Comparison of ENCODE assay signal across 8 cellular contexts in the genomic region with DNA sequence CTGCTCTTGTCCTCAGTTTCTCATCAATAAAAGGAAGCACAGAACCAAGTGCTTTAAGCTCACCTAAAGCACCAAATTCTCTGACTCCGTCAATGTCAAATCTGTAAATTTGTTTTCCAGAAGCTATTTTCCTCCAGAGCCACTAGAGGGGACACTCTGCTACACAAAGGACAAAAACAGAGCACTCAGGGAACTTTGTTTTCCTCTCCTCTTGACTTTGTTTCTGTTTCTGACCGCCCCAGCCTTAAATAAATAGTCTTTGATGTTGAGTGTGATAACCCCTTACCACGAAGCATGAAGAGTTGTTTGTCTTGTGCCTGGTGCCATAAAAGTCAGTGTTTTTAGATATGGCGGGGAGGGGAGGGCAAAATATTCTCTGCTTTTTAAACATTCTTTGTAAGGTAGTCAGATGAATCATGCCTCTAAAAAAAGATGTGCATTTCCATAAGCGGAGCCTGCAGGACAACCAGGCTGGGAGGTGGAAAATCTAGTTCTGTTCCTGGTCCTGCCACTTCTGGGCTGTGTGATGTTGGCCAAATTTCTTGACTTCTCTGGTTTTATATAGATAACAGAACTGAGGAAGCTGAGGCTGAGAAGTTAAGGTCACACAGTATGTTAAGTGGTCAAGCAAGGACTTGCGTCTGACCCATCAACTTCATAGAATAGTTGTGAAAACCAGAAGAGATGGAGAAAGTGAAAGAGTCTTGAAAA. TPM values are rescaled to one million over a fixed set of nuclear protein-coding genes. Genes with fewer than 3 reads are reported as not detected.
DNase-seq lines count a peak whose midpoint lies in the region; TF ChIP-seq lines count a peak whose summit lies in the region.

No MANE protein-coding gene starts in this region.

- POLR2A ChIA-PET in activated CD4-positive, alpha-beta T cell treated with anti-CD3 and anti-CD28 coated beads, Interleukin-2, amount 10 ng/mL, durations not matched to agents 7 days and 5 days (lab: Charles Lee) = interaction anchor here (1.1 kb wide), 1 partner anchor 91 kb away, joined by 7 read pairs; no protein-coding TSS in a partner anchor
- POLR2A ChIA-PET in HEK293 (lab: Yijun Ruan, JAX) = interaction anchor here (1.0 kb wide), 1 partner anchor 49 kb away, joined by 5 read pairs; no protein-coding TSS in a partner anchor

- CTCF ChIA-PET in activated CD4-positive, alpha-beta T cell treated with anti-CD3 and anti-CD28 coated beads, Interleukin-2, amount 10 ng/mL, durations not matched to agents 7 days and 5 days (lab: Charles Lee) = interaction anchor here (0.5 to 3.3 kb wide), 23 partner anchors 9 to 552 kb away, joined by 3 to 21 read pairs (median 4); no protein-coding TSS in a partner anchor
- CTCF ChIA-PET in HEK293 (lab: Yijun Ruan, JAX) = interaction anchor here (0.6 to 5.3 kb wide), 22 partner anchors 8 to 288 kb away, joined by 3 to 36 read pairs (median 6); a partner anchor contains a TSS

- H3K4me1 ChIP-seq in HEK293 (ENCODE audit: control insufficient read depth, insufficient read depth, low read length) = no peaks in the 10 kb centered on the region

- TF ChIP-seq CTCF in HEK293 (tag by site-specific recombination; IDR thresholded peaks at IDR 0.05) = 0 out of 2 replicates have a peak, but pooled peaks have one; percentile 30
- peak; percentile 71 for TF ChIP-seq CTCF in WERI-Rb-1 (IDR thresholded peaks at IDR 0.05; ENCODE audit: low read depth, low read length)
- TF ChIP-seq CTCF in osteocyte (IDR thresholded peaks at IDR 0.05) = peak; percentile 87

- peaks cover 11% of the 10 kb centered on the region for H3K4me1 Mint-ChIP-seq in activated CD4-positive, alpha-beta T cell treated with anti-CD3 and anti-CD28 coated beads, Interleukin-2, amount 10 ng/mL, durations not matched to agents 7 days and 5 days
- peaks cover 17% of the 10 kb centered on the region for H3K4me1 Mint-ChIP-seq in osteocyte (ENCODE audit: unreplicated experiment)

- peak overlapping the region; percentile 12; the same call in 1 of the 2 replicates for H3K4me3 ChIP-seq in HEK293 (ENCODE audit: low read depth, low read length)
- no peak overlapping the region for H3K4me3 ChIP-seq in WERI-Rb-1 (ENCODE audit: low read depth, low read length)

- DNase-seq in activated CD4-positive, alpha-beta T cell treated with anti-CD3 and anti-CD28 coated beads, Interleukin-2, amount 10 ng/mL, durations not matched to agents 7 days and 5 days = peak; percentile 44
- DNase-seq in activated CD4-positive, alpha-beta T cell treated with anti-CD3 and anti-CD28 coated beads, Interleukin-2, amount 50 U/mL, for 1 hour = no peak
- DNase-seq in NCI-H2029 treated with DMSO at 0.1 percent for 48 hours (lab: John Stamatoyannopoulos, UW) (peak; percentile 79), WERI-Rb-1 (no peak), foreskin melanocyte (peak; percentile 70), osteocyte (ENCODE audit: extremely low spot score, unreplicated experiment) (no peak), NCI-H1048 (lab: John Stamatoyannopoulos, UW) (no peak)

- H3K4me3 Mint-ChIP-seq in activated CD4-positive, alpha-beta T cell treated with anti-CD3 and anti-CD28 coated beads, Interleukin-2, amount 10 ng/mL, durations not matched to agents 7 days and 5 days = no peak overlapping the region
- H3K4me3 Mint-ChIP-seq in osteocyte (ENCODE audit: unreplicated experiment) = peak overlapping the region; percentile 64

- H3K9me3 Mint-ChIP-seq in activated CD4-positive, alpha-beta T cell treated with anti-CD3 and anti-CD28 coated beads, Interleukin-2, amount 10 ng/mL, durations not matched to agents 7 days and 5 days = peaks cover 2% of the 10 kb centered on the region
- peaks cover 10% of the 10 kb centered on the region for H3K9me3 Mint-ChIP-seq in osteocyte (ENCODE audit: unreplicated experiment)

- H3K36me3 ChIP-seq in HEK293 (ENCODE audit: control insufficient read depth in 2 of 2, insufficient read depth in 1 of 2, low read length in 2 of 2) = no peaks in the 10 kb centered on the region
- no peaks in the 10 kb centered on the region for H3K36me3 ChIP-seq in WERI-Rb-1

- no peaks in the 10 kb centered on the region for H3K9me3 ChIP-seq in HEK293 (ENCODE audit: control insufficient read depth, insufficient read depth, low read depth, low read length)
- H3K9me3 ChIP-seq in WERI-Rb-1 (ENCODE audit: severe bottlenecking) = no peaks in the 10 kb centered on the region

- H3K27ac ChIP-seq in HEK293 (ENCODE audit: extremely low read depth, low read depth, low read length) (no peak overlapping the region), WERI-Rb-1 (no peak overlapping the region)

- H3K27ac Mint-ChIP-seq in activated CD4-positive, alpha-beta T cell treated with anti-CD3 and anti-CD28 coated beads, Interleukin-2, amount 10 ng/mL, durations not matched to agents 7 days and 5 days = peak overlapping the region; percentile 3
- peak overlapping the region; percentile 86 for H3K27ac Mint-ChIP-seq in osteocyte (ENCODE audit: unreplicated experiment)

- no peaks in the 10 kb centered on the region for H3K36me3 Mint-ChIP-seq in activated CD4-positive, alpha-beta T cell treated with anti-CD3 and anti-CD28 coated beads, Interleukin-2, amount 10 ng/mL, durations not matched to agents 7 days and 5 days (ENCODE audit: low read depth)
- no peaks in the 10 kb centered on the region for H3K36me3 Mint-ChIP-seq in osteocyte (ENCODE audit: unreplicated experiment)

- H3K27me3 ChIP-seq in WERI-Rb-1 (ENCODE audit: insufficient read depth, low read depth, severe bottlenecking) = no peaks in the 10 kb centered on the region

- peaks cover 2% of the 10 kb centered on the region for H3K27me3 Mint-ChIP-seq in activated CD4-positive, alpha-beta T cell treated with anti-CD3 and anti-CD28 coated beads, Interleukin-2, amount 10 ng/mL, durations not matched to agents 7 days and 5 days
- H3K27me3 Mint-ChIP-seq in osteocyte (ENCODE audit: unreplicated experiment) = peaks cover 5% of the 10 kb centered on the region

TF ChIP-seq in HEK293, 187 proteins besides CTCF, POLR2A, EP300 and RAD21 (continues in another document):
- TF ChIP-seq SCRT2 (tag by site-specific recombination; IDR thresholded peaks at IDR 0.05) (no peak), ZNF114 (tag by site-specific recombination; IDR thresholded peaks at IDR 0.05) (no peak), ZBTB7A (tag by site-specific recombination; IDR thresholded peaks at IDR 0.05; ENCODE audit: low read depth) (no peak), ZNF335 (tag by site-specific recombination; conservative IDR thresholded peaks at IDR 0.05) (0 out of 2 replicates have a peak, but pooled peaks have one; percentile 25), ZNF560 (tag by site-specific recombination; IDR thresholded peaks at IDR 0.05; ENCODE audit: borderline replicate concordance) (no peak), KLF1 (tag by site-specific recombination; IDR thresholded peaks at IDR 0.05) (no peak), ZNF571 (tag by site-specific recombination; IDR thresholded peaks at IDR 0.05) (no peak), ZNF843 (tag by site-specific recombination; IDR thresholded peaks at IDR 0.05) (no peak), ZNF629 (tag by site-specific recombination; IDR thresholded peaks at IDR 0.05) (0 out of 2 replicates have a peak, but pooled peaks have one; percentile 13), ZNF24 (tag by site-specific recombination; IDR thresholded peaks at IDR 0.05) (no peak), ZNF521 (tag by site-specific recombination; IDR thresholded peaks at IDR 0.05) (no peak), ZNF169 (tag by site-specific recombination; IDR thresholded peaks at IDR 0.05) (no peak), ZNF701 (tag by site-specific recombination; IDR thresholded peaks at IDR 0.05) (no peak), KLF7 (tag by site-specific recombination; IDR thresholded peaks at IDR 0.05; ENCODE audit: borderline replicate concordance) (no peak), ZNF174 (tag by site-specific recombination; IDR thresholded peaks at IDR 0.05) (no peak), ZXDB (tag by site-specific recombination; IDR thresholded peaks at IDR 0.05) (peak; percentile 52), TRIM28 (IDR thresholded peaks at IDR 0.05; ENCODE audit: borderline replicate concordance, low read length) (peak; percentile 72; the same call in 1 of the 2 replicates), ZBTB48 (tag by site-specific recombination; IDR thresholded peaks at IDR 0.05) (peak; percentile 74; the same call in 1 of the 2 replicates)
- TF ChIP-seq, protein P1, sequence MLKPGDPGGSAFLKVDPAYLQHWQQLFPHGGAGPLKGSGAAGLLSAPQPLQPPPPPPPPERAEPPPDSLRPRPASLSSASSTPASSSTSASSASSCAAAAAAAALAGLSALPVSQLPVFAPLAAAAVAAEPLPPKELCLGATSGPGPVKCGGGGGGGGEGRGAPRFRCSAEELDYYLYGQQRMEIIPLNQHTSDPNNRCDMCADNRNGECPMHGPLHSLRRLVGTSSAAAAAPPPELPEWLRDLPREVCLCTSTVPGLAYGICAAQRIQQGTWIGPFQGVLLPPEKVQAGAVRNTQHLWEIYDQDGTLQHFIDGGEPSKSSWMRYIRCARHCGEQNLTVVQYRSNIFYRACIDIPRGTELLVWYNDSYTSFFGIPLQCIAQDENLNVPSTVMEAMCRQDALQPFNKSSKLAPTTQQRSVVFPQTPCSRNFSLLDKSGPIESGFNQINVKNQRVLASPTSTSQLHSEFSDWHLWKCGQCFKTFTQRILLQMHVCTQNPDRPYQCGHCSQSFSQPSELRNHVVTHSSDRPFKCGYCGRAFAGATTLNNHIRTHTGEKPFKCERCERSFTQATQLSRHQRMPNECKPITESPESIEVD (tag by site-specific recombination; IDR thresholded peaks at IDR 0.05) = peak; percentile 66
- TF ChIP-seq, protein P2, sequence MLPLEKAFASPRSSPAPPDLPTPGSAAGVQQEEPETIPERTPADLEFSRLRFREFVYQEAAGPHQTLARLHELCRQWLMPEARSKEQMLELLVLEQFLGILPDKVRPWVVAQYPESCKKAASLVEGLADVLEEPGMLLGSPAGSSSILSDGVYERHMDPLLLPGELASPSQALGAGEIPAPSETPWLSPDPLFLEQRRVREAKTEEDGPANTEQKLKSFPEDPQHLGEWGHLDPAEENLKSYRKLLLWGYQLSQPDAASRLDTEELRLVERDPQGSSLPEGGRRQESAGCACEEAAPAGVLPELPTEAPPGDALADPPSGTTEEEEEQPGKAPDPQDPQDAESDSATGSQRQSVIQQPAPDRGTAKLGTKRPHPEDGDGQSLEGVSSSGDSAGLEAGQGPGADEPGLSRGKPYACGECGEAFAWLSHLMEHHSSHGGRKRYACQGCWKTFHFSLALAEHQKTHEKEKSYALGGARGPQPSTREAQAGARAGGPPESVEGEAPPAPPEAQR (tag by site-specific recombination; IDR thresholded peaks at IDR 0.05) = no peak

RNA-seq across cellular contexts. Expression of a gene that starts 7.3 kb away (rescaled TPM):
- 10 to 100 TPM; 20.0 to 26.1 TPM for total RNA-seq in activated CD4-positive, alpha-beta T cell treated with anti-CD3 and anti-CD28 coated beads, Interleukin-2, amount 10 ng/mL, durations not matched to agents 7 days and 5 days
- total RNA-seq in osteocyte = 41.8 and 43.9 TPM in 2 replicates

Comparison
In these comparisons a context has a peak if more than half of its experiments do, and no peak if none do; other contexts are left out.
1. DNase-seq: peak in activated CD4-positive, alpha-beta T cell treated with anti-CD3 and anti-CD28 coated beads, Interleukin-2, amount 10 ng/mL, durations not matched to agents 7 days and 5 days (single experiment), NCI-H2029 treated with DMSO at 0.1 percent for 48 hours (single experiment) and foreskin melanocyte (single experiment); none in activated CD4-positive, alpha-beta T cell treated with anti-CD3 and anti-CD28 coated beads, Interleukin-2, amount 50 U/mL, for 1 hour (single experiment), WERI-Rb-1 (single experiment), osteocyte (single experiment) and NCI-H1048 (single experiment).
2. CTCF ChIP-seq: peak in every context shown above with its lines; median percentile 87 in osteocyte; 71 in WERI-Rb-1; 30 in HEK293.